In the genomic region with DNA sequence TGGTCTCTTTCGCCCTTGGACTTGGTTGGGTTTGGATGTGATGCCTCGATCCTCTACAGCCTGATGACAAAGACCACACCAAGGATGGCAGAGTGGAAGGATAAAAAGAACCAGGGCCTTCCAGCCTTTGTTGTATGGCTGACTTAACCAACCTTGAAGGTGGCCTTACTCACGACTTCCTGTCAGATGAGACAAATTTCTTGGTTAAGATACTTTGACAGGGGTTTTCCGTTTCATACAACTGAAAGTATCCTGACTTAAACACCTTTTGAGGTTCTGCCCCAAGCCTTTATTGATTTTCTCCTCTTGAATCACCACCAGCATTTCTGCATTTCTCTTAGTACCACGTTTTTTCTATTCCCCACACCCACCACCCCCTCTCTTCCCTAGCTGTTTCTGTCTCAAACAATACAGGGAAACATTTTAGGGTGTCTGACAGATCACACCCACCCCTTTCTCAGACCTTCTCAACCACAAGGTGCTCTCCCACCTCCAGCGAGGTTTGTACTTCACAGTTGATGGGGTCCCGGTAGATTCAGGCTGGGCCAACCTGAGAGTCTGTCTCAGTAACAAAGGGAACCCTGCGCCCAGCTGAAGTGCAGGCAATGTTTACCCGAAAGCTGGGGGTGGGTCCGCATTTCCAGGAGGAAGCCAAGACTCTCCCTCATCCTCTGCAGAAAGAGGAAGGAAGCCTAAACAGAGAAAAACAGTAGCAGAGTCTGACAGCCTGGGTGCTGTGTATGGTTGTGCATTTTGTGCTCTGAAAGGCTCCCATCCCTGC, we compare ENCODE assay signal across 8 cellular contexts. TPM values are rescaled to one million over a fixed set of nuclear protein-coding genes. Genes with fewer than 3 reads are reported as not detected.
DNase-seq lines count a peak whose midpoint lies in the region; ATAC-seq and TF ChIP-seq lines count a peak whose summit lies in the region.

No MANE protein-coding gene starts in this region.

- peaks cover 9% of the 10 kb centered on the region for H3K9me3 Mint-ChIP-seq in activated naive CD4-positive, alpha-beta T cell treated with anti-CD3 and anti-CD28 coated beads for 36 hours

- no peaks in the 10 kb centered on the region for H3K9me3 ChIP-seq in PC-9 (ENCODE audit: insufficient read depth, low read depth)

- H3K36me3 Mint-ChIP-seq in activated naive CD4-positive, alpha-beta T cell treated with anti-CD3 and anti-CD28 coated beads for 36 hours (ENCODE audit: low read depth) = peaks cover 2% of the 10 kb centered on the region

- CTCF ChIA-PET in PC-9 (lab: Charles Lee) = no interaction called here
- CTCF ChIA-PET in activated naive CD4-positive, alpha-beta T cell treated with anti-CD3 and anti-CD28 coated beads for 36 hours (lab: Charles Lee) = interaction anchor here (0.6 to 1.7 kb wide), 5 partner anchors 179 to 277 kb away, joined by 3 to 4 read pairs (median 3); no protein-coding TSS in a partner anchor

- peaks cover 54% of the 10 kb centered on the region for H3K4me1 Mint-ChIP-seq in activated naive CD4-positive, alpha-beta T cell treated with anti-CD3 and anti-CD28 coated beads for 36 hours (ENCODE audit: low read depth)

- peak; percentile 80 for DNase-seq in GM13977 (ENCODE audit: low spot score)
- no peak for DNase-seq in PC-9
- DNase-seq in activated naive CD4-positive, alpha-beta T cell treated with anti-CD3 and anti-CD28 coated beads for 36 hours = peak; percentile 87
- peak; percentile 68 to 74 for DNase-seq in stimulated activated CD4-positive, alpha-beta T cell treated with anti-CD3 and anti-CD28 coated beads, Interleukin-2, amount 100 ng/mL, for 24 hours
- no peak for DNase-seq in NCI-H146 (lab: John Stamatoyannopoulos, UW)
- DNase-seq in NCI-H1694 treated with DMSO at 0.1 percent for 48 hours (lab: John Stamatoyannopoulos, UW) = no peak
- no peak for DNase-seq in NCI-H1092 treated with DMSO at 0.1 percent for 48 hours (lab: John Stamatoyannopoulos, UW)

- peak overlapping the region; percentile 40; the same call in 1 of the 2 replicates for H3K27ac ChIP-seq in PC-9

- POLR2A ChIA-PET in PC-9 (lab: Charles Lee; ENCODE audit: unreplicated experiment) = no interaction called here

- no peaks in the 10 kb centered on the region for H3K36me3 ChIP-seq in PC-9 (ENCODE audit: low read depth)

- peak overlapping the region; percentile 92 for H3K27ac Mint-ChIP-seq in activated naive CD4-positive, alpha-beta T cell treated with anti-CD3 and anti-CD28 coated beads for 36 hours

- no peaks in the 10 kb centered on the region; the same call in 1 of the 2 replicates for H3K9me2 ChIP-seq in PC-9 (ENCODE audit: insufficient read depth)

- peak overlapping the region; percentile 77; the same call in 1 of the 2 replicates for H3K4me2 ChIP-seq in PC-9

- intact Hi-C loops in PC-9 (cut with micrococcal nuclease; ENCODE audit: unreplicated experiment) = no loop called here
- intact Hi-C loops in activated naive CD4-positive, alpha-beta T cell treated with anti-CD3 and anti-CD28 coated beads for 36 hours (cut with micrococcal nuclease) = loop anchor here (1.0 to 5.0 kb wide), 22 partner anchors 20 to 1419 kb away; a partner anchor contains a TSS

- H3K4me3 Mint-ChIP-seq in activated naive CD4-positive, alpha-beta T cell treated with anti-CD3 and anti-CD28 coated beads for 36 hours = peak overlapping the region; percentile 41

- BruUV-seq in PC-9 (replicated peaks; lab: Mats Ljungman, UMichigan) = no TSS peak

- H3F3A ChIP-seq in PC-9 (ENCODE audit: insufficient read depth, low read depth) = peaks cover 28% of the 10 kb centered on the region

- ATAC-seq in HG02588 (IDR thresholded peaks at IDR 0.05; ENCODE audit: unreplicated experiment) = peak; percentile 69

- peaks cover 44% of the 10 kb centered on the region for H3K4me1 ChIP-seq in PC-9 (replicated peaks; ENCODE audit: insufficient read depth)

- TF ChIP-seq CTCF in GM13977 (IDR thresholded peaks at IDR 0.05; ENCODE audit: extremely low read depth, insufficient read depth, missing control alignments) = no peak
- no peak for TF ChIP-seq CTCF in PC-9 (conservative IDR thresholded peaks at IDR 0.05)

- 0 out of 2 replicates have a peak, but pooled peaks cover 10% of the 10 kb centered on the region for H3K79me2 ChIP-seq in PC-9 (ENCODE audit: low read depth)

- no peaks in the 10 kb centered on the region for H3K27me3 Mint-ChIP-seq in activated naive CD4-positive, alpha-beta T cell treated with anti-CD3 and anti-CD28 coated beads for 36 hours (ENCODE audit: low read depth)

- H3K27me3 ChIP-seq in PC-9 (ENCODE audit: insufficient read depth, low read depth) = no peaks in the 10 kb centered on the region

- H4K20me1 ChIP-seq in PC-9 (ENCODE audit: insufficient read depth) = no peaks in the 10 kb centered on the region

- no peak overlapping the region for H3K4me3 ChIP-seq in PC-9

- no peak overlapping the region for H2AFZ ChIP-seq in PC-9

- in situ Hi-C loops in GM13977 (cut with MboI; ENCODE audit: low pct_unique_long_range_greater_than_20kb, low sequenced_read_pairs, unreplicated experiment) = no loop called here

RNA-seq across cellular contexts. Expression of a gene that starts 5.0 kb away (rescaled TPM):
- 9.8 and 12.4 TPM in 2 replicates for total RNA-seq in PC-9 (2021)
- 10 to 100 TPM; 12.5 to 13.1 TPM for total RNA-seq in activated naive CD4-positive, alpha-beta T cell treated with anti-CD3 and anti-CD28 coated beads for 36 hours

Comparison
In these comparisons a context has a peak if more than half of its experiments do, and no peak if none do; other contexts are left out.
1. DNase-seq: peak in GM13977 (single experiment), activated naive CD4-positive, alpha-beta T cell treated with anti-CD3 and anti-CD28 coated beads for 36 hours (single experiment) and stimulated activated CD4-positive, alpha-beta T cell treated with anti-CD3 and anti-CD28 coated beads, Interleukin-2, amount 100 ng/mL, for 24 hours (2 of 2); none in PC-9 (0 of 2), NCI-H146 (single experiment), NCI-H1694 treated with DMSO at 0.1 percent for 48 hours (single experiment) and NCI-H1092 treated with DMSO at 0.1 percent for 48 hours (single experiment).